In genomic region chr11:46930089-46930488, GRCh38 we compare ENCODE assay signal across 1 cellular context.
TF ChIP-seq lines count a peak whose summit lies in the region.

No MANE protein-coding gene starts in this region.

TF ChIP-seq in endothelial cell of umbilical vein, 7 proteins besides CTCF, POLR2A, EP300 and RAD21:
- TF ChIP-seq GATA2 (IDR thresholded peaks at IDR 0.05; ENCODE audit: insufficient read depth, insufficient read length, low read depth, low read length), result no peak
- no peak for TF ChIP-seq MYC (IDR thresholded peaks at IDR 0.05; ENCODE audit: low read depth, low read length)
- no peak for TF ChIP-seq FOS (IDR thresholded peaks at IDR 0.05; ENCODE audit: borderline replicate concordance, insufficient read depth, low read length)
- TF ChIP-seq EZH2 (IDR thresholded peaks at IDR 0.05; ENCODE audit: borderline replicate concordance, low read depth, low read length, severe bottlenecking), result no peak
- TF ChIP-seq MAX (IDR thresholded peaks at IDR 0.05; ENCODE audit: insufficient read depth, insufficient read length), result no peak
- no peak for TF ChIP-seq POLR2AphosphoS5 (IDR thresholded peaks at IDR 0.05; ENCODE audit: insufficient read depth, low read depth, low read length)
- no peak for TF ChIP-seq JUN (IDR thresholded peaks at IDR 0.05; ENCODE audit: borderline replicate concordance, insufficient read depth, insufficient read length, low read depth)
